ENCODE assay signal across 8 cellular contexts in genomic region chr5:40386293-40386692, GRCh38.
DNase-seq lines count a peak whose midpoint lies in the region; ATAC-seq and TF ChIP-seq lines count a peak whose summit lies in the region.

No MANE protein-coding gene starts in this region.

- peak overlapping the region; percentile 83 for H3K27ac Mint-ChIP-seq in activated naive CD8-positive, alpha-beta T cell treated with anti-CD3 and anti-CD28 coated beads for 36 hours

- H3K27ac ChIP-seq in spleen (peak overlapping the region in 3 of 8 donors; percentile 80 to 84 (median 82)), left ventricle myocardium inferior (replicated peaks) (no peak overlapping the region)

- peaks cover 7% of the 10 kb centered on the region for H3K9me3 Mint-ChIP-seq in activated naive CD8-positive, alpha-beta T cell treated with anti-CD3 and anti-CD28 coated beads for 36 hours

- DNase-seq in EH (ENCODE audit: low read depth), result peak; percentile 69
- peak; percentile 41 for DNase-seq in activated naive CD8-positive, alpha-beta T cell treated with anti-CD3 and anti-CD28 coated beads for 36 hours
- no peak for DNase-seq in spleen
- no peak for DNase-seq in dedifferentiated amniotic fluid mesenchymal stem cell (ENCODE audit: extremely low spot score)
- no peak for DNase-seq in left ventricle myocardium inferior
- DNase-seq in NCI-H2081 treated with DMSO at 0.1 percent for 48 hours (lab: John Stamatoyannopoulos, UW), result no peak

- ATAC-seq in GM21390 (IDR thresholded peaks at IDR 0.05; ENCODE audit: unreplicated experiment) (peak; percentile 85), HG03565 (IDR thresholded peaks at IDR 0.05; ENCODE audit: unreplicated experiment) (peak; percentile 87)

- peaks cover 13 to 82% (median 42%) of the 10 kb centered on the region in 6 donors for H3K4me1 ChIP-seq in spleen
- H3K4me1 ChIP-seq in left ventricle myocardium inferior, result peaks cover 13% of the 10 kb centered on the region

- H3K4me1 Mint-ChIP-seq in activated naive CD8-positive, alpha-beta T cell treated with anti-CD3 and anti-CD28 coated beads for 36 hours, result peaks cover 74% of the 10 kb centered on the region

- H3K36me3 Mint-ChIP-seq in activated naive CD8-positive, alpha-beta T cell treated with anti-CD3 and anti-CD28 coated beads for 36 hours, result peaks cover 10% of the 10 kb centered on the region

- 29 to 52% (median 43%) methylated on average over 3 of the region's 3 CpGs for WGBS in spleen, 5 donors

- TF ChIP-seq CTCF in spleen (IDR thresholded peaks at IDR 0.05 in 8 of 11, conservative IDR thresholded peaks at IDR 0.05 in 3 of 11) (no peak), left ventricle myocardium inferior (IDR thresholded peaks at IDR 0.05; ENCODE audit: borderline replicate concordance) (no peak)

- intact Hi-C loops in spleen (cut with DNase I; ENCODE audit: low total_unique reads), result no loop called here
- intact Hi-C loops in left ventricle myocardium inferior (cut with micrococcal nuclease), result no loop called here

- H3K27me3 ChIP-seq in spleen (replicated peaks in 1 of 7) (no peaks in the 10 kb centered on the region), left ventricle myocardium inferior (ENCODE audit: low read depth) (no peaks in the 10 kb centered on the region)

- H3K27me3 Mint-ChIP-seq in activated naive CD8-positive, alpha-beta T cell treated with anti-CD3 and anti-CD28 coated beads for 36 hours, result no peaks in the 10 kb centered on the region

- H3K4me3 ChIP-seq in spleen (no peak overlapping the region), left ventricle myocardium inferior (no peak overlapping the region)

- no peak overlapping the region for H3K4me3 Mint-ChIP-seq in activated naive CD8-positive, alpha-beta T cell treated with anti-CD3 and anti-CD28 coated beads for 36 hours

- H3K9me3 ChIP-seq in spleen (no peaks in the 10 kb centered on the region), left ventricle myocardium inferior (replicated peaks) (no peaks in the 10 kb centered on the region)

- TF ChIP-seq POLR2A in spleen (IDR thresholded peaks at IDR 0.05), result no peak

- H3K36me3 ChIP-seq in spleen, result no peaks in the 10 kb centered on the region
- no peaks in the 10 kb centered on the region for H3K36me3 ChIP-seq in left ventricle myocardium inferior

Comparison
In these comparisons a context has a peak if more than half of its experiments do, and no peak if none do; other contexts are left out.
1. DNase-seq: peak in EH (single experiment) and activated naive CD8-positive, alpha-beta T cell treated with anti-CD3 and anti-CD28 coated beads for 36 hours (single experiment); none in spleen (single experiment), dedifferentiated amniotic fluid mesenchymal stem cell (single experiment), left ventricle myocardium inferior (single experiment) and NCI-H2081 treated with DMSO at 0.1 percent for 48 hours (single experiment).